ENCODE assay signal across 25 cellular contexts in the genomic region with DNA sequence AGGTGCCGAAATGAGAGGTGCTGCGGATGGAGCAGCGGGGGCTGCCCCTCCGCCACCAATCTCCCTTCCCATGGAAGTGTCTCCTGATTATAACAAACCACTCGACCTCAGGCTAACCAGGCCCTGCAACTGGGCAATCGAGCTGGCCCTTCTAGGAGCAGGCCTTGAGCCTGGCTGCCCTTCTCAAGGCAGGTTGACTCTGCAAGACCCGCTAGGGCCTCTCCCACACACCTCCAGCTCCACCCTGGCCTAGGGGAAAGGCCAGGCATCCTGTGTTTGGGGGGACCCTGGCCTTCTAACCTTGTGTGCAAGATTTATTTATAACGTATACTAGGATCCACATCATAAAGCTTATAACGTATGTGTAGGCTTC. TPM values are rescaled to one million over a fixed set of nuclear protein-coding genes. Genes with fewer than 3 reads are reported as not detected.
DNase-seq lines count a peak whose midpoint lies in the region; ATAC-seq, FAIRE-seq and TF ChIP-seq lines count a peak whose summit lies in the region.
"Had no signal": no experiment of that assay in that cellular context is flagged by ENCODE, and none has a peak within 500 bp of the region (broad histone marks: within the 10 kb centered on the region; RNA-seq: fewer than 3 reads in every experiment).

No MANE protein-coding gene starts in this region.

- peak overlapping the region; percentile 71; the same call in 1 of the 2 replicates for H4K8ac ChIP-seq in H1 (ENCODE audit: extremely low read depth, insufficient read depth, low read length)

- no peak overlapping the region for H3K56ac ChIP-seq in H1 (replicated peaks; ENCODE audit: insufficient read length, low read depth, low read length)

- H3K27me3 ChIP-seq in DOHH2 (ENCODE audit: control insufficient read depth, low read length) (no peaks in the 10 kb centered on the region), H1 (replicated peaks in 1 of 4; ENCODE audit: control insufficient read depth in 3 of 4, extremely low read depth in 1 of 4, insufficient read depth in 3 of 4, low read length in 3 of 4) (peaks cover 4 to 46% (median 25%) of the 10 kb centered on the region in 4 experiments; a peak in 6 of 7 replicates)
- H3K27me3 ChIP-seq: cardiac muscle cell, pancreas, suprapubic skin, vagina had no signal

- H3K23me2 ChIP-seq in H1 (ENCODE audit: low read depth, low read length): peaks cover 14% of the 10 kb centered on the region; the same call in 1 of the 2 replicates

- CTCF ChIA-PET in H1 (lab: Charles Lee; ENCODE audit: partially characterized antibody): interaction anchor here (0.8 to 2.0 kb wide), 5 partner anchors 9 to 198 kb away, joined by 3 to 5 read pairs (median 3); no protein-coding TSS in a partner anchor

- no peak overlapping the region for H2BK5ac ChIP-seq in H1 (ENCODE audit: low read depth, low read length)

- no peaks in the 10 kb centered on the region for H3K9me2 ChIP-seq in DOHH2 (replicated peaks; ENCODE audit: control insufficient read depth, low read length)

- TF ChIP-seq CTCF in DOHH2 (IDR thresholded peaks at IDR 0.05; ENCODE audit: low read depth, low read length, poor library complexity, severe bottlenecking): no peak
- no peak for TF ChIP-seq CTCF in NB4 (IDR thresholded peaks at IDR 0.05; ENCODE audit: low read depth, low read length)
- no peak for TF ChIP-seq CTCF in H1 (IDR thresholded peaks at IDR 0.05; ENCODE audit: control extremely low read depth in 1 of 3, insufficient read depth in 1 of 3, low read depth in 1 of 3, low read length in 3 of 3)

- no peak overlapping the region for H2BK120ac ChIP-seq in H1 (replicated peaks; ENCODE audit: low read depth, low read length)

- H4K5ac ChIP-seq in H1 (ENCODE audit: insufficient read length, low read depth, low read length): no peak overlapping the region

- DNase-seq in NB4 (ENCODE audit: low read depth) (peak; percentile 26), H1 (ENCODE audit: low read depth in 1 of 2, low spot score in 2 of 2) (no peak), retina (peak; percentile 38), left lobe of liver (ENCODE audit: low spot score) (no peak), NCI-H524 (lab: John Stamatoyannopoulos, UW) (no peak), left cardiac atrium (no peak)
- DNase-seq: activated CD4-positive, alpha-beta T cell treated with anti-CD3 and anti-CD28 coated beads, Interleukin-2, amount 50 U/mL, for 48 hours; activated gamma-delta T cell; adrenal gland; DMS79 treated with DMSO at 0.1 percent for 48 hours; foreskin fibroblast; HFFc6; IMR-90; kidney; mammary epithelial cell; NCI-H187 treated with DMSO at 0.1 percent for 48 hours had no signal

- no peaks in the 10 kb centered on the region for H3K79me1 ChIP-seq in H1 (ENCODE audit: low read depth, low read length)

- H2BK15ac ChIP-seq in H1 (ENCODE audit: low read length): no peak overlapping the region

- H3K18ac ChIP-seq in H1 (ENCODE audit: extremely low read depth, low read length): no peak overlapping the region

- no peak for TF ChIP-seq EP300 in H1 (IDR thresholded peaks at IDR 0.05; ENCODE audit: borderline replicate concordance in 1 of 2, low read depth in 2 of 2, low read length in 2 of 2)

- no peaks in the 10 kb centered on the region for H3K36me3 ChIP-seq in DOHH2 (ENCODE audit: control insufficient read depth, low read length)
- no peaks in the 10 kb centered on the region for H3K36me3 ChIP-seq in H1 (ENCODE audit: control insufficient read depth in 2 of 4, insufficient read depth in 4 of 4, low read length in 3 of 4)
- H3K36me3 ChIP-seq: adrenal gland, cardiac muscle cell, pancreas, suprapubic skin, vagina had no signal

- no peak overlapping the region for H3K14ac ChIP-seq in H1 (ENCODE audit: insufficient read length)

- POLR2A ChIA-PET in H1 (lab: Charles Lee; ENCODE audit: partially characterized antibody): interaction anchor here (0.6 to 29.1 kb wide), 7 partner anchors 9 to 97 kb away, joined by 3 to 509 read pairs (median 10); no protein-coding TSS in a partner anchor

- WGBS in H1 (ENCODE audit: extremely low coverage in 1 of 2, insufficient coverage in 1 of 2, insufficient read length in 1 of 2, insufficient replicate concordance in 2 of 2, low coverage in 1 of 2, low lambda C conversion rate in 2 of 2, missing lambda C conversion rate in 1 of 2), 2 experiments: 15% methylated on average over 4 of the region's 9 CpGs; no CpG with 5 or more reads in 1 of the 2 experiments

- no peak for TF ChIP-seq RAD21 in H1 (IDR thresholded peaks at IDR 0.05 in 1 of 2, conservative IDR thresholded peaks at IDR 0.05 in 1 of 2; ENCODE audit: low read depth in 2 of 2, low read length in 2 of 2)

- peak overlapping the region; percentile 65 for H4K91ac ChIP-seq in H1 (replicated peaks; ENCODE audit: insufficient read length, low read length)

- ATAC-seq in left lobe of liver (no peak), GM19455 (IDR thresholded peaks at IDR 0.05; ENCODE audit: unreplicated experiment) (no peak), left cardiac atrium (no peak)
- ATAC-seq: pancreas; stimulated activated effector memory CD8-positive, alpha-beta T cell treated with anti-CD3 and anti-CD28 coated beads, Interleukin-12 subunit alpha, Interleukin-12 subunit beta, amount 100 ng/mL, for 72 hours had no signal

- peaks cover 19% of the 10 kb centered on the region for H3K79me2 ChIP-seq in DOHH2 (ENCODE audit: control insufficient read depth, low read length)
- H3K79me2 ChIP-seq in H1 (ENCODE audit: control insufficient read depth in 1 of 2, insufficient read depth in 2 of 2, low read length in 2 of 2): peaks cover 0 to 18% of the 10 kb centered on the region in 2 experiments; a peak in 2 of 4 replicates

- H3K4me1 ChIP-seq in DOHH2 (ENCODE audit: control insufficient read depth, low read length): peaks cover 54% of the 10 kb centered on the region
- peaks cover 6 to 36% (median 19%) of the 10 kb centered on the region in 4 experiments for H3K4me1 ChIP-seq in H1 (replicated peaks in 1 of 4; ENCODE audit: control insufficient read depth in 3 of 4, insufficient read depth in 4 of 4, low read length in 3 of 4)

- H4K20me1 ChIP-seq in DOHH2 (ENCODE audit: control insufficient read depth, insufficient read depth, low read depth, low read length) (no peaks in the 10 kb centered on the region), H1 (replicated peaks in 1 of 2; ENCODE audit: control insufficient read depth in 1 of 2, insufficient read depth in 2 of 2, low read length in 2 of 2) (no peaks in the 10 kb centered on the region)

- no peak overlapping the region for H2AFZ ChIP-seq in H1 (ENCODE audit: low read length)
- H2AFZ ChIP-seq: hepatocyte had no signal

- H3K4me2 ChIP-seq in DOHH2 (ENCODE audit: low read length) (peak overlapping the region; percentile 88), H1 (ENCODE audit: insufficient read depth in 1 of 2, low read depth in 2 of 2, low read length in 2 of 2) (peak overlapping the region; percentile 59 to 98)
- H3K4me2 ChIP-seq: hepatocyte had no signal

- H3K23ac ChIP-seq in H1 (ENCODE audit: insufficient read length): no peak overlapping the region

- no peak overlapping the region for H3K9ac ChIP-seq in H1 (replicated peaks in 1 of 4; ENCODE audit: extremely low read depth in 1 of 4, low read depth in 3 of 4, low read length in 3 of 4)

- intact Hi-C loops in left cardiac atrium (cut with DNase I): no loop called here

- H3K9me3 ChIP-seq in DOHH2 (ENCODE audit: control insufficient read depth, insufficient read depth, low read length): no peaks in the 10 kb centered on the region
- H3K9me3 ChIP-seq in H1 (ENCODE audit: insufficient read depth in 2 of 2, low read depth in 1 of 2, low read length in 1 of 2): no peaks in the 10 kb centered on the region
- H3K9me3 ChIP-seq: adrenal gland, pancreas, suprapubic skin, vagina had no signal

- no peak for FAIRE-seq in H1 (lab: Jason Lieb, UNC)
- FAIRE-seq: kidney, pancreas, RCC 7860 had no signal

- peaks cover 20% of the 10 kb centered on the region for H3F3A ChIP-seq in DOHH2 (ENCODE audit: control insufficient read depth, insufficient read depth)

- H2BK20ac ChIP-seq in H1 (ENCODE audit: low read length): no peak overlapping the region

- H3K4ac ChIP-seq in H1 (replicated peaks; ENCODE audit: insufficient read length, low read depth, low read length): no peak overlapping the region

- peak overlapping the region; percentile 99 for H3K27ac ChIP-seq in DOHH2 (ENCODE audit: low read depth, low read length)
- no peak overlapping the region for H3K27ac ChIP-seq in H1 (ENCODE audit: low read depth, low read length)
- H3K27ac ChIP-seq: adrenal gland, cardiac muscle cell, pancreas, suprapubic skin, vagina had no signal

- TF ChIP-seq POLR2A in NB4 (IDR thresholded peaks at IDR 0.05; ENCODE audit: extremely low read depth, insufficient read length) (no peak), H1 (IDR thresholded peaks at IDR 0.05; ENCODE audit: control extremely low read depth in 1 of 2, low read depth in 2 of 2, low read length in 2 of 2) (no peak)

- H2AK5ac ChIP-seq in H1 (ENCODE audit: low read depth, low read length): no peak overlapping the region

- peak overlapping the region; percentile 80 for H3K4me3 ChIP-seq in DOHH2 (ENCODE audit: low read length)
- H3K4me3 ChIP-seq in NB4 (ENCODE audit: low read depth, low read length): no peak overlapping the region
- H3K4me3 ChIP-seq in H1 (ENCODE audit: extremely low read depth in 1 of 4, insufficient read depth in 2 of 4, low read depth in 3 of 4, low read length in 4 of 4): peak overlapping the region in 1 of 4 experiments; percentile 49; a peak in 2 of 8 replicates
- H3K4me3 ChIP-seq: adrenal gland, cardiac muscle cell, hepatocyte, pancreas, suprapubic skin, vagina had no signal

- H2BK12ac ChIP-seq in H1 (ENCODE audit: low read depth, low read length): peak overlapping the region; percentile 50; the same call in 1 of the 2 replicates

TF ChIP-seq in H1, 55 proteins besides CTCF, POLR2A, EP300 and RAD21:
- TF ChIP-seq CEBPB (IDR thresholded peaks at IDR 0.05; ENCODE audit: low read depth, low read length): no peak
- TF ChIP-seq JUND (IDR thresholded peaks at IDR 0.05; ENCODE audit: low read length): no peak
- TF ChIP-seq SIRT6 (IDR thresholded peaks at IDR 0.05; ENCODE audit: low read length): no peak
- TF ChIP-seq CHD1 (IDR thresholded peaks at IDR 0.05; ENCODE audit: low read depth, low read length): no peak
- TF ChIP-seq HDAC6 (IDR thresholded peaks at IDR 0.05; ENCODE audit: low read depth, low read length): no peak
- TF ChIP-seq PHF8 (conservative IDR thresholded peaks at IDR 0.05; ENCODE audit: low read depth, low read length): no peak

RNA-seq across cellular contexts. Expression of a gene that starts 3.7 kb away (rescaled TPM):
- total RNA-seq in H1 (2021; fragmentation: NEBNext Ultra II Directional; extraction: Animal tissue kit (Norgen Biotek cat#: 25700)): 50.8 and 54.7 TPM in 2 replicates
- 25.0 and 38.7 TPM in 2 replicates for polyA plus RNA-seq in H1 (2011; rRNA removed)
- polyA plus RNA-seq in H1 (2011; cell fraction: cytosol; rRNA removed): 23.7 TPM
- 71.8 TPM for polyA plus RNA-seq in H1 (2011; cell fraction: nucleus; rRNA removed)
- polyA plus RNA-seq in H1 (2012, experiment 1 of 2): 30.9 to 39.5 TPM (median 38.0 TPM) in 4 replicates
- polyA plus RNA-seq in H1 (2012, experiment 2 of 2): 13.5 TPM
- polyA plus RNA-seq in H1 (2013, experiment 1 of 2): 27.2 TPM
- 25.2 TPM for polyA plus RNA-seq in H1 (2013, experiment 2 of 2)
- 34.2 and 37.3 TPM in 2 replicates for polyA minus RNA-seq in H1 (2011; rRNA and poly(A)+ RNA removed)
- 61.1 TPM for polyA minus RNA-seq in H1 (2011; cell fraction: cytosol; rRNA and poly(A)+ RNA removed)
- 51.4 TPM for polyA minus RNA-seq in H1 (2011; cell fraction: nucleus; rRNA and poly(A)+ RNA removed)
- total RNA-seq in left lobe of liver: 10.5 TPM
- 10 to 100 TPM; 10.8 to 21.6 TPM for total RNA-seq in left cardiac atrium

Comparison
In these comparisons a context has a peak if more than half of its experiments do, and no peak if none do; other contexts are left out.
1. DNase-seq: peak in NB4 (single experiment) and retina (single experiment); none in H1 (0 of 2), left lobe of liver (single experiment), NCI-H524 (0 of 2) and left cardiac atrium (single experiment).